Comparison of ENCODE assay signal across 9 cellular contexts in genomic region chr6:168355716-168356522, GRCh38. TPM values are rescaled to one million over a fixed set of nuclear protein-coding genes. Genes with fewer than 3 reads are reported as not detected.
DNase-seq lines count a peak whose midpoint lies in the region; ATAC-seq, FAIRE-seq and TF ChIP-seq lines count a peak whose summit lies in the region.
"Had no signal": no experiment of that assay in that cellular context is flagged by ENCODE, and none has a peak within 500 bp of the region (broad histone marks: within the 10 kb centered on the region; RNA-seq: fewer than 3 reads in every experiment).

No MANE protein-coding gene starts in this region.

- peak; percentile 44 for DNase-seq in NCI-H345 (lab: John Stamatoyannopoulos, UW)
- DNase-seq in NCI-H345 treated with DMSO at 0.1 percent for 48 hours (lab: John Stamatoyannopoulos, UW; ENCODE audit: unreplicated experiment) = no peak
- DNase-seq in NCI-H526 treated with DMSO at 0.1 percent for 48 hours (lab: John Stamatoyannopoulos, UW) = peak; percentile 30
- DNase-seq in H1 (ENCODE audit: low read depth in 1 of 2, low spot score in 2 of 2) = peak in 1 of 2 experiments; percentile 79
- peak; percentile 41 for DNase-seq in mucosa of gallbladder (ENCODE audit: low spot score)
- no peak for DNase-seq in effector memory CD4-positive, alpha-beta T cell

- no peaks in the 10 kb centered on the region for H3K23me2 ChIP-seq in H1 (ENCODE audit: low read depth, low read length)

- H3K79me1 ChIP-seq in H1 (ENCODE audit: low read depth, low read length) = no peaks in the 10 kb centered on the region

- TF ChIP-seq CTCF in H1 (IDR thresholded peaks at IDR 0.05; ENCODE audit: control extremely low read depth in 1 of 3, insufficient read depth in 1 of 3, low read depth in 1 of 3, low read length in 3 of 3) = peak; percentile 69 to 75 (median 72)

- TF ChIP-seq POLR2A in H1 (IDR thresholded peaks at IDR 0.05; ENCODE audit: control extremely low read depth in 1 of 2, low read depth in 2 of 2, low read length in 2 of 2) = no peak

- no peak overlapping the region for H2BK12ac ChIP-seq in H1 (ENCODE audit: low read depth, low read length)

- no peak for ATAC-seq in HG03457 (IDR thresholded peaks at IDR 0.05; ENCODE audit: unreplicated experiment)
- no peak for ATAC-seq in HG03571 (IDR thresholded peaks at IDR 0.05; ENCODE audit: unreplicated experiment)

- no peak overlapping the region for H4K5ac ChIP-seq in H1 (ENCODE audit: insufficient read length, low read depth, low read length)

- CTCF ChIA-PET in H1 (lab: Charles Lee; ENCODE audit: partially characterized antibody) = interaction anchor here (0.6 to 3.0 kb wide), 22 partner anchors 8 to 296 kb away, joined by 3 to 24 read pairs (median 4); partner anchors contain the start of gene DACT2

- H2BK5ac ChIP-seq in H1 (ENCODE audit: low read depth, low read length) = no peak overlapping the region

- H3K14ac ChIP-seq in H1 (ENCODE audit: insufficient read length) = no peak overlapping the region

- TF ChIP-seq RAD21 in H1 (IDR thresholded peaks at IDR 0.05 in 1 of 2, conservative IDR thresholded peaks at IDR 0.05 in 1 of 2; ENCODE audit: low read depth in 2 of 2, low read length in 2 of 2) = peak; percentile 86 to 87

- no peak for FAIRE-seq in H1 (lab: Jason Lieb, UNC)

- H3K9me3 ChIP-seq in H1 (ENCODE audit: insufficient read depth in 2 of 2, low read depth in 1 of 2, low read length in 1 of 2) = no peaks in the 10 kb centered on the region
- H3K9me3 ChIP-seq in effector memory CD4-positive, alpha-beta T cell (ENCODE audit: control insufficient read depth, low read length) = no peaks in the 10 kb centered on the region

- no peak overlapping the region for H3K56ac ChIP-seq in H1 (replicated peaks; ENCODE audit: insufficient read length, low read depth, low read length)

- 62% methylated on average over 28 of the region's 28 CpGs; no CpG with 5 or more reads in 1 of the 2 experiments for WGBS in H1 (ENCODE audit: extremely low coverage in 1 of 2, insufficient coverage in 1 of 2, insufficient read length in 1 of 2, insufficient replicate concordance in 2 of 2, low coverage in 1 of 2, low lambda C conversion rate in 2 of 2, missing lambda C conversion rate in 1 of 2), 2 experiments

- H3K4ac ChIP-seq in H1 (replicated peaks; ENCODE audit: insufficient read length, low read depth, low read length) = no peak overlapping the region

- H3K79me2 ChIP-seq in H1 (ENCODE audit: control insufficient read depth in 1 of 2, insufficient read depth in 2 of 2, low read length in 2 of 2) = no peaks in the 10 kb centered on the region

- POLR2A ChIA-PET in H1 (lab: Charles Lee; ENCODE audit: partially characterized antibody) = no interaction called here

- no peak overlapping the region for H3K4me2 ChIP-seq in H1 (ENCODE audit: insufficient read depth in 1 of 2, low read depth in 2 of 2, low read length in 2 of 2)

- no peak overlapping the region for H3K23ac ChIP-seq in H1 (ENCODE audit: insufficient read length)

- H3K27me3 ChIP-seq in H1 (replicated peaks in 1 of 4; ENCODE audit: control insufficient read depth in 3 of 4, extremely low read depth in 1 of 4, insufficient read depth in 3 of 4, low read length in 3 of 4) = no peaks in the 10 kb centered on the region
- no peaks in the 10 kb centered on the region for H3K27me3 ChIP-seq in effector memory CD4-positive, alpha-beta T cell (replicated peaks; ENCODE audit: control insufficient read depth, insufficient read depth, low read length, poor library complexity, severe bottlenecking)

- peak overlapping the region; percentile 96; the same call in 1 of the 2 replicates for H2AFZ ChIP-seq in H1 (ENCODE audit: low read length)

- H3K4me3 ChIP-seq in H1 (ENCODE audit: extremely low read depth in 1 of 4, insufficient read depth in 2 of 4, low read depth in 3 of 4, low read length in 4 of 4) = no peak overlapping the region
- no peak overlapping the region for H3K4me3 ChIP-seq in effector memory CD4-positive, alpha-beta T cell (ENCODE audit: insufficient read depth, low read depth, low read length, poor library complexity, severe bottlenecking)

- no peak overlapping the region; the same call in 1 of the 2 replicates for H3K18ac ChIP-seq in H1 (ENCODE audit: extremely low read depth, low read length)

- no peak for TF ChIP-seq EP300 in H1 (IDR thresholded peaks at IDR 0.05; ENCODE audit: borderline replicate concordance in 1 of 2, low read depth in 2 of 2, low read length in 2 of 2)

- no peaks in the 10 kb centered on the region for H4K20me1 ChIP-seq in H1 (replicated peaks in 1 of 2; ENCODE audit: control insufficient read depth in 1 of 2, insufficient read depth in 2 of 2, low read length in 2 of 2)

- H3K36me3 ChIP-seq in H1 (ENCODE audit: control insufficient read depth in 2 of 4, insufficient read depth in 4 of 4, low read length in 3 of 4) = no peaks in the 10 kb centered on the region
- no peaks in the 10 kb centered on the region for H3K36me3 ChIP-seq in effector memory CD4-positive, alpha-beta T cell (ENCODE audit: control insufficient read depth, insufficient read depth, low read length)

- no peak overlapping the region for H2AK5ac ChIP-seq in H1 (ENCODE audit: low read depth, low read length)

- no peak overlapping the region for H4K91ac ChIP-seq in H1 (replicated peaks; ENCODE audit: insufficient read length, low read length)

- H3K4me1 ChIP-seq in H1 (replicated peaks in 1 of 4; ENCODE audit: control insufficient read depth in 3 of 4, insufficient read depth in 4 of 4, low read length in 3 of 4) = no peaks in the 10 kb centered on the region
- H3K4me1 ChIP-seq in effector memory CD4-positive, alpha-beta T cell (ENCODE audit: control insufficient read depth, insufficient read depth, low read length, poor library complexity, severe bottlenecking) = no peaks in the 10 kb centered on the region

- no peak overlapping the region for H3K27ac ChIP-seq in H1 (ENCODE audit: low read depth, low read length)
- no peak overlapping the region for H3K27ac ChIP-seq in effector memory CD4-positive, alpha-beta T cell (ENCODE audit: insufficient read depth, low read length, poor library complexity, severe bottlenecking)

- H3K9ac ChIP-seq in H1 (replicated peaks in 1 of 4; ENCODE audit: extremely low read depth in 1 of 4, low read depth in 3 of 4, low read length in 3 of 4) = no peak overlapping the region; a peak in 2 of 7 replicates

- 0 out of 2 replicates have a peak overlapping the region, but pooled peaks have one; percentile 61 for H2BK15ac ChIP-seq in H1 (ENCODE audit: low read length)

- H4K8ac ChIP-seq in H1 (ENCODE audit: extremely low read depth, insufficient read depth, low read length) = no peak overlapping the region; the same call in 1 of the 2 replicates

- H2BK20ac ChIP-seq in H1 (ENCODE audit: low read length) = no peak overlapping the region

- no peak overlapping the region for H2BK120ac ChIP-seq in H1 (replicated peaks; ENCODE audit: low read depth, low read length)

TF ChIP-seq in H1, 55 proteins besides CTCF, POLR2A, EP300 and RAD21:
- no peak for TF ChIP-seq CEBPB (IDR thresholded peaks at IDR 0.05; ENCODE audit: low read depth, low read length)
- 0 out of 2 replicates have a peak, but pooled peaks have one; percentile 20 for TF ChIP-seq YY1 (IDR thresholded peaks at IDR 0.05; ENCODE audit: low read depth, low read length)
- TF ChIP-seq SP4 (IDR thresholded peaks at IDR 0.05; ENCODE audit: low read length) = no peak
- peak; percentile 84 for TF ChIP-seq EGR1 (IDR thresholded peaks at IDR 0.05; ENCODE audit: borderline replicate concordance, low read depth, low read length)
- TF ChIP-seq E2F6 (IDR thresholded peaks at IDR 0.05) = 0 out of 2 replicates have a peak, but pooled peaks have one; percentile 14
- peak; percentile 58; the same call in 1 of the 2 replicates for TF ChIP-seq GABPA (IDR thresholded peaks at IDR 0.05; ENCODE audit: borderline replicate concordance, insufficient read depth, low read length)
- TF ChIP-seq MAX (IDR thresholded peaks at IDR 0.05) = peak; percentile 30; the same call in 1 of the 2 replicates
- 0 out of 2 replicates have a peak, but pooled peaks have one; percentile 32 for TF ChIP-seq BACH1 (IDR thresholded peaks at IDR 0.05; ENCODE audit: low read length)

RNA-seq across cellular contexts. Expression of gene DACT2, which starts 36.3 kb away (rescaled TPM):
- total RNA-seq in H1 (2021; fragmentation: NEBNext Ultra II Directional; extraction: Animal tissue kit (Norgen Biotek cat#: 25700)) = 3.1 and 3.9 TPM in 2 replicates
- 2.9 and 4.8 TPM in 2 replicates for polyA plus RNA-seq in H1 (2011; rRNA removed)
- 3.4 TPM for polyA plus RNA-seq in H1 (2011; cell fraction: cytosol; rRNA removed)
- polyA plus RNA-seq in H1 (2011; cell fraction: nucleus; rRNA removed) = 5.3 TPM
- 2.8 to 3.8 TPM (median 3.2 TPM) in 4 replicates for polyA plus RNA-seq in H1 (2012, experiment 1 of 2)
- polyA plus RNA-seq in H1 (2012, experiment 2 of 2) = 3.5 TPM
- polyA plus RNA-seq in H1 (2013, experiment 1 of 2) = 1.6 TPM
- polyA plus RNA-seq in H1 (2013, experiment 2 of 2) = 1.6 TPM
- polyA minus RNA-seq in H1 (2011; rRNA and poly(A)+ RNA removed) = 1.1 and 1.6 TPM in 2 replicates
- polyA minus RNA-seq in H1 (2011; cell fraction: cytosol; rRNA and poly(A)+ RNA removed) = 4.1 TPM
- 2.1 TPM for polyA minus RNA-seq in H1 (2011; cell fraction: nucleus; rRNA and poly(A)+ RNA removed)
- 3.2 TPM for total RNA-seq in mucosa of gallbladder
- total RNA-seq: lung microvascular endothelial cell had no signal

Comparison
In these comparisons a context has a peak if more than half of its experiments do, and no peak if none do; other contexts are left out.
1. DNase-seq: peak in NCI-H345 (single experiment), NCI-H526 treated with DMSO at 0.1 percent for 48 hours (single experiment) and mucosa of gallbladder (single experiment); none in NCI-H345 treated with DMSO at 0.1 percent for 48 hours (single experiment) and effector memory CD4-positive, alpha-beta T cell (0 of 3).